ENCODE assay signal across 24 cellular contexts in the genomic region with DNA sequence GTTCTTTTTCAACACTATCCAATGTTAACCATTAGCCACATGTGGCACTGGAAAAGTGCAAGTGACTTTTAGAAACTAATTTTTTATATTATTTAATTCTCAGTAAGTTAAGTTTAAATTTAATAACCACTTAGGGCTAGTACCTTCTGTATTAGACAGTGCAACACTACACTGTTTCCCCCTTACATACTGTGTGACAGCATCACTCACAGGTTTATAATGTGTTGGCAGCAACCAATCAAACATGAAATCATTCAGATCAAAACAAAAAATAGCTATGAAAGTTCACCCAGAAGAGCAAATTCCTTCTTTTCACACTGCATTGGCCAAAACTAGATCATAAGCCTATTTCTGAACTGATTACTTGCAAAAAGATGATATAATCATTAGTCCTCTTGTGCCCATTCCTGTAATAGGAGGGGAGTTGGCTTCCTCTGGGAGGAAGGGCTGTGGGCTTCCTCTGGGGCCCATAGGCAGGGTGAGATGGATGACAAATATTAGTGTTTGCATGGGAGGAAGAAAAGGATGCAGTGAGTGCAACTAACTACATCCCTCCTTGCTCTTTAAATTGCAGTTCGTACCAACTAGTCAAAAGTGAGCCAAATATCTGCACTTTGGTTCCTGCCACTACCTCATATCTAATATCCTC.
DNase-seq lines count a peak whose midpoint lies in the region; ATAC-seq and TF ChIP-seq lines count a peak whose summit lies in the region.
"Had no signal": no experiment of that assay in that cellular context is flagged by ENCODE, and none has a peak within 500 bp of the region (broad histone marks: within the 10 kb centered on the region; RNA-seq: fewer than 3 reads in every experiment).

No MANE protein-coding gene starts in this region.

- H3K9ac ChIP-seq in fibroblast of lung (ENCODE audit: insufficient read depth, low read length), result no peak overlapping the region

- H3K27me3 ChIP-seq in ACC112 (ENCODE audit: insufficient read depth, low read length), result no peaks in the 10 kb centered on the region
- H3K27me3 ChIP-seq in fibroblast of lung (ENCODE audit: control insufficient read depth, insufficient read depth, low read length), result no peaks in the 10 kb centered on the region
- H3K27me3 ChIP-seq: Peyer's patch had no signal

- ATAC-seq in SK-N-SH treated with all-trans-retinoic acid at 6 μM for 48 hours, result peak; percentile 91
- ATAC-seq: GM12878, GM23338, HCT116, HepG2 had no signal

- H2AFZ ChIP-seq in ACC112 (ENCODE audit: low read length, unreplicated experiment), result peak overlapping the region; percentile 3
- no peak overlapping the region for H2AFZ ChIP-seq in fibroblast of lung (ENCODE audit: low read length)
- H2AFZ ChIP-seq: GM23338 had no signal

- DNase-seq in HS-5 (ENCODE audit: low read depth), result peak; percentile 46
- peak in 1 of 2 donors; percentile 18 for DNase-seq in fibroblast of lung (ENCODE audit: low read depth in 2 of 2)
- no peak for DNase-seq in NCI-H774 (lab: John Stamatoyannopoulos, UW)
- no peak for DNase-seq in activated effector memory CD4-positive, alpha-beta T cell treated with Interleukin-2 at 50 U/mL for 16 hours
- no peak for DNase-seq in COLO829 (ENCODE audit: low spot score)
- DNase-seq in posterior cingulate gyrus, result no peak
- DNase-seq: COR-L47, DMS 273 treated with DMSO at 0.1 percent for 48 hours, DND-41, GF-D8, KG1, NCI-H187, NCI-H226, NCI-H524, Peyer's patch, SHP77 had no signal

- H3K4me3 ChIP-seq in ACC112 (ENCODE audit: low read depth, low read length), result no peak overlapping the region
- H3K4me3 ChIP-seq in fibroblast of lung (replicated peaks in 1 of 4; ENCODE audit: control extremely low read depth in 1 of 4, insufficient read depth in 1 of 4, low read depth in 3 of 4, low read length in 4 of 4), result no peak overlapping the region
- H3K4me3 ChIP-seq: GM12878, GM23338, Peyer's patch, SK-N-MC had no signal

- intact Hi-C loops in posterior cingulate gyrus (cut with DNase I), result no loop called here

- no peaks in the 10 kb centered on the region for H3K9me3 ChIP-seq in fibroblast of lung (ENCODE audit: control insufficient read depth, insufficient read depth, low read depth, low read length)
- H3K9me3 ChIP-seq: Peyer's patch had no signal

- H3K4me1 ChIP-seq in ACC112 (ENCODE audit: control insufficient read depth, insufficient read depth, low read length, unreplicated experiment), result peaks cover 8% of the 10 kb centered on the region
- H3K4me1 ChIP-seq in fibroblast of lung (ENCODE audit: control insufficient read depth, extremely low read depth, insufficient read depth, low read length), result no peaks in the 10 kb centered on the region
- H3K4me1 ChIP-seq: Peyer's patch had no signal

- TF ChIP-seq CTCF in fibroblast of lung (conservative IDR thresholded peaks at IDR 0.05 in 1 of 2, IDR thresholded peaks at IDR 0.05 in 1 of 2; ENCODE audit: low read depth in 1 of 2, low read length in 2 of 2), result no peak

- H3K36me3 ChIP-seq in ACC112 (ENCODE audit: insufficient read depth, low read length) (no peaks in the 10 kb centered on the region), fibroblast of lung (ENCODE audit: control insufficient read depth, insufficient read depth, low read length) (no peaks in the 10 kb centered on the region)
- H3K36me3 ChIP-seq: Peyer's patch had no signal

- peak overlapping the region; percentile 49 for H3K4me2 ChIP-seq in fibroblast of lung (ENCODE audit: extremely low read depth, insufficient read depth, low read length)
- H3K4me2 ChIP-seq: GM23338 had no signal

- H4K20me1 ChIP-seq in fibroblast of lung (ENCODE audit: control insufficient read depth, extremely low read depth, insufficient read depth, low read length), result no peaks in the 10 kb centered on the region

- H3K27ac ChIP-seq in ACC112 (ENCODE audit: low read depth, low read length) (peak overlapping the region; percentile 39), fibroblast of lung (ENCODE audit: insufficient read depth, low read length) (no peak overlapping the region)
- H3K27ac ChIP-seq: 22Rv1, Peyer's patch, SK-N-MC had no signal

- H3K79me2 ChIP-seq in ACC112 (ENCODE audit: control insufficient read depth, insufficient read depth, low read length, unreplicated experiment) (no peaks in the 10 kb centered on the region), fibroblast of lung (ENCODE audit: control insufficient read depth, insufficient read depth, low read length) (no peaks in the 10 kb centered on the region)

TF ChIP-seq in SK-N-SH treated with all-trans-retinoic acid at 6 μM for 48 hours, 23 proteins besides CTCF, POLR2A, EP300 and RAD21:
- TF ChIP-seq ZFP3 (CRISPR knock-in tag; IDR thresholded peaks at IDR 0.05) (no peak), ARNTL (CRISPR knock-in tag; IDR thresholded peaks at IDR 0.05; ENCODE audit: borderline replicate concordance, low read depth) (no peak), ZNF565 (CRISPR knock-in tag; conservative IDR thresholded peaks at IDR 0.05; ENCODE audit: low read depth) (no peak), ZNF70 (CRISPR knock-in tag; IDR thresholded peaks at IDR 0.05) (no peak)
- TF ChIP-seq, protein P1, sequence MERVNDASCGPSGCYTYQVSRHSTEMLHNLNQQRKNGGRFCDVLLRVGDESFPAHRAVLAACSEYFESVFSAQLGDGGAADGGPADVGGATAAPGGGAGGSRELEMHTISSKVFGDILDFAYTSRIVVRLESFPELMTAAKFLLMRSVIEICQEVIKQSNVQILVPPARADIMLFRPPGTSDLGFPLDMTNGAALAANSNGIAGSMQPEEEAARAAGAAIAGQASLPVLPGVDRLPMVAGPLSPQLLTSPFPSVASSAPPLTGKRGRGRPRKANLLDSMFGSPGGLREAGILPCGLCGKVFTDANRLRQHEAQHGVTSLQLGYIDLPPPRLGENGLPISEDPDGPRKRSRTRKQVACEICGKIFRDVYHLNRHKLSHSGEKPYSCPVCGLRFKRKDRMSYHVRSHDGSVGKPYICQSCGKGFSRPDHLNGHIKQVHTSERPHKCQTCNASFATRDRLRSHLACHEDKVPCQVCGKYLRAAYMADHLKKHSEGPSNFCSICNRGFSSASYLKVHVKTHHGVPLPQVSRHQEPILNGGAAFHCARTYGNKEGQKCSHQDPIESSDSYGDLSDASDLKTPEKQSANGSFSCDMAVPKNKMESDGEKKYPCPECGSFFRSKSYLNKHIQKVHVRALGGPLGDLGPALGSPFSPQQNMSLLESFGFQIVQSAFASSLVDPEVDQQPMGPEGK (CRISPR knock-in tag; IDR thresholded peaks at IDR 0.05; ENCODE audit: borderline replicate concordance), result no peak
TF ChIP-seq in SK-N-SH treated with all-trans-retinoic acid at 6 μM for 48 hours: peak in this region for 0.
